Comparison of ENCODE assay signal across 24 cellular contexts in the genomic region with DNA sequence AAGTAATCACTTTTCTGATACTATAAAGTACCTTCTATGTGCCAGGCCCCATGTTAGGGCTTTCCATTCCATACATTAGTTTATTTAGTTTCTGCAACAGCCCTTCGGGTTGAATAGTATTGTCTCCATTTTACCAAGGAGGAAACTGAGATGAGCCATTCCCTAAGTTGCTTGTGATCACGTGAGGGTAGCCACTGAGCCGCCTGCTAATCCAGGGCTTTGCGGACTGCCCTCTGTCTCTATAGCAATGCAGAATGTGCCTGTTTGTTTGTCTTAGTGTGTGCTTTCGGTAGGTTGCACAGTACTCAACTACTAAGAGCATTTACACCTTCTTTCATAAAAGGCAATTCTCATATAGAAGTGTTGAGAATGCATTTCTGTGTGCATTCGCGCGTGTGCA.
"Had no signal": no experiment of that assay in that cellular context is flagged by ENCODE, and none has a peak within 500 bp of the region (broad histone marks: within the 10 kb centered on the region; RNA-seq: fewer than 3 reads in every experiment).

No MANE protein-coding gene starts in this region.

- H3K9me3 ChIP-seq: heart right ventricle, ovary, prostate gland, upper lobe of left lung had no signal

- H3K4me1 ChIP-seq: prostate gland had no signal

- ATAC-seq: activated T-cell treated with anti-CD3 and anti-CD28 coated beads, Interleukin-2, amount 50 U/mL, for 72 hours; heart right ventricle; sciatic nerve; stimulated activated memory B cell treated with anti-CD40 and anti-IgM and Interleukin-4, amounts not matched to agents 10 μg/mL and 1 μg/mL and 100 μg/mL, for 72 hours; stimulated activated naive CD8-positive, alpha-beta T cell treated with anti-CD3 and anti-CD28 coated beads, Interleukin-15, amount 100 ng/mL, for 72 hours had no signal

- H3K27me3 ChIP-seq: ovary had no signal

- H3K4me3 ChIP-seq: coronary artery, heart right ventricle, ovary, prostate gland, skin epidermis, upper lobe of left lung had no signal

- H3K36me3 ChIP-seq: ovary, prostate gland, upper lobe of left lung had no signal

- DNase-seq: activated CD4-positive, alpha-beta T cell treated with anti-CD3 and anti-CD28 coated beads for 4 hours; activated CD4-positive, alpha-beta T cell treated with anti-CD3 and anti-CD28 coated beads, Interleukin-2, amount 50 U/mL, for 4 hours; activated naive CD4-positive, alpha-beta T cell; activated T-cell treated with anti-CD3 and anti-CD28 coated beads for 4 hours; activated T-cell treated with anti-CD3 and anti-CD28 coated beads, Interleukin-2, amount 50 U/mL, for 72 hours; aorta; foreskin fibroblast; heart right ventricle; kidney glomerular epithelial cell; mammary epithelial cell; nephron progenitor cell; ovary; stimulated activated CD4-positive, alpha-beta T cell treated with anti-CD3 and anti-CD28 coated beads, Interleukin-1b, Interleukin-23, amount 100 ng/mL, for 48 hours; stimulated activated CD4-positive, alpha-beta T cell treated with anti-CD3 and anti-CD28 coated beads, Interleukin-4, amount 100 ng/mL, for 4 hours; stimulated activated CD8-positive, alpha-beta memory T cell treated with anti-CD3 and anti-CD28 coated beads, Interleukin-4, amount 100 ng/mL, for 48 hours; stimulated activated naive CD8-positive, alpha-beta T cell treated with anti-CD3 and anti-CD28 coated beads, Interleukin-15, amount 100 ng/mL, for 72 hours; substantia nigra; T-helper 1 cell; upper lobe of left lung had no signal

- H3K27ac ChIP-seq: coronary artery, heart right ventricle, ovary, prostate gland, skin epidermis, upper lobe of left lung had no signal
